ENCODE assay signal across 22 cellular contexts in the genomic region with DNA sequence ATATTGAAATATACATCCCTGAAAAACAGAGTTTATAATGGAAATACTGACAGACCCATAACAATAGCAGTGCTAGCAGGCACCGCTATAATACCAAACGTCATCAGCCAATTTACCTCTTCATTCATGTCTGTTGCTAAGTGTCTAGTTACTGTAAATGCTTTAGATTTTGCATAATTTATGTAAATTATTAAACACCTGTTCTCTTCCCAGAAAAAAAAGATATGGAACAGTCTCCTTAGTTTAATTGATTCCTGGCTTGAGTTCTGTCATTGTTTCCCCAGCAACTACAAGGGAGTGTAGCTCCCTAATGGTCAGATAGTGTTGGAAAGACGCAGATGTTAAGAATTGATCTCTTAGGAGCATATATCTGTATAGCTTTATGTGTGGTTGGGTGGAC.
"Had no signal": no experiment of that assay in that cellular context is flagged by ENCODE, and none has a peak within 500 bp of the region (broad histone marks: within the 10 kb centered on the region; RNA-seq: fewer than 3 reads in every experiment).

No MANE protein-coding gene starts in this region.

- H3K79me2 ChIP-seq: parathyroid adenoma had no signal

- H3K27ac ChIP-seq: neutrophil, parathyroid adenoma, psoas muscle, right lobe of liver, sigmoid colon, stomach, tibial artery, transverse colon, upper lobe of right lung, uterus had no signal

- H3K27me3 ChIP-seq: neutrophil, right lobe of liver, sigmoid colon, stomach, tibial artery, transverse colon, upper lobe of right lung, uterus had no signal

- H3K36me3 ChIP-seq: neutrophil, right lobe of liver, sigmoid colon, stomach, tibial artery, transverse colon, upper lobe of right lung, uterus had no signal

- H3K4me3 ChIP-seq: psoas muscle, right lobe of liver, sigmoid colon, stomach, tibial artery, transverse colon, upper lobe of right lung, uterus had no signal

- DNase-seq: naive thymus-derived CD4-positive, alpha-beta T cell; natural killer cell; nucleus accumbens; posterior cingulate gyrus; psoas muscle; right cardiac atrium; right lobe of liver; sigmoid colon; small intestine; stimulated activated CD4-positive, alpha-beta T cell treated with anti-CD3 and anti-CD28 coated beads, Interleukin-15, amount 100 ng/mL, for 24 hours; stimulated activated CD4-positive, alpha-beta T cell treated with anti-CD3 and anti-CD28 coated beads, Interleukin-2, amount 100 ng/mL, for 24 hours; stimulated activated CD4-positive, alpha-beta T cell treated with anti-CD3 and anti-CD28 coated beads, Interleukin-2, amount 100 ng/mL, for 48 hours; stimulated activated CD4-positive, alpha-beta T cell treated with anti-CD3 and anti-CD28 coated beads, Interleukin-4, amount 100 ng/mL, for 24 hours; stimulated activated naive B cell treated with anti-CD40 and anti-IgM and Interleukin-4, amounts not matched to agents 10 μg/mL and 1 μg/mL and 100 μg/mL, for 72 hours; stimulated activated naive CD4-positive, alpha-beta T cell treated with Interleukin-2 at 50 U/mL for 16 hours; stomach; tibial artery; transverse colon; upper lobe of right lung; uterus had no signal

- H3K4me1 ChIP-seq: parathyroid adenoma, psoas muscle, right lobe of liver, sigmoid colon, stomach, tibial artery, transverse colon, upper lobe of right lung, uterus had no signal

- H2AFZ ChIP-seq: parathyroid adenoma had no signal

- H3K9ac ChIP-seq: parathyroid adenoma had no signal

- H3K9me3 ChIP-seq: neutrophil, psoas muscle, right lobe of liver, sigmoid colon, stomach, tibial artery, transverse colon, upper lobe of right lung, uterus had no signal
